Comparison of ENCODE assay signal across 23 cellular contexts in the genomic region with DNA sequence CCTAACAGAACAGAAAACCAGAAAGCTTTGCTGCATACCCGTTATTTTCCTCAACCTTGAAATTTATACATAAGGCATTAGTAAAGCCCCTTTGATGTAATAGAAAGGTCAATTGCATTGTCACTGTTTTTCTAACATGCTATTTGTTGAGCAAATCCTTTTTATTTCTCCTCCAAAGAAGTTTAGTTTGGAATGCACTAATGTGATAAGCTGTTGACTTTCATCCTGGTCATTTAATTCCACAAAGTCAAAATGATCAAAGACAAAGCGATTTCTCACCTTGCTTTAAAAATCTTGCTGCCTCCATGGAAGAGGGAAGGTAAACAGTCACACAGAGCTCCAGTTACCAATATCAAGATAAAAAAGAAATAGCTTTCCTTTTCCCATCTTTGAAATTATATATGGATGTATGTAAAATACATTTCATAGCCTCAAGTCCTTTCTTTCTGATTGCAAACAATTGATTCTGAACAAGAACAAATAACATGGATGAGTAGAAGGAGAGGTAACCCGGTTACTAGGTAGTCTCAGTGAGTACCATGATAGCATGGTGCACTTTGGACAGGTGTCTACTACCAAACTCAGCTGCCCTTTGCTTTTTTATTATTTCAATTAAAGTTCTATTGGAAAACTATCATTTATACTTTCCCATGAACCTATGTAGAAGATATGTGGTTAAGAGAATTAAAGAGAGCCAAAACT.
"Had no signal": no experiment of that assay in that cellular context is flagged by ENCODE, and none has a peak within 500 bp of the region (broad histone marks: within the 10 kb centered on the region; RNA-seq: fewer than 3 reads in every experiment).

No MANE protein-coding gene starts in this region.

- H3K4me2 ChIP-seq: hepatocyte had no signal

- H3K36me3 ChIP-seq: esophagus muscularis mucosa, gastroesophageal sphincter, heart left ventricle, left lung, lower lobe of right lung had no signal

- ATAC-seq: foreskin keratinocyte, gastroesophageal sphincter, heart left ventricle, left lung, left ventricle myocardium superior, lower lobe of right lung, mucosa of descending colon had no signal

- H3K79me2 ChIP-seq: hepatocyte had no signal

- H3K9me3 ChIP-seq: mucosa of descending colon had no signal

- H3K4me1 ChIP-seq: esophagus muscularis mucosa, foreskin keratinocyte, gastroesophageal sphincter, heart left ventricle, left lung, lower lobe of right lung had no signal

- FAIRE-seq: colon, endothelial cell of umbilical vein, frontal cortex, kidney had no signal

- H3K27ac ChIP-seq: coronary artery, dorsolateral prefrontal cortex, esophagus muscularis mucosa, foreskin keratinocyte, gastroesophageal sphincter, heart left ventricle, hepatocyte, left lung, lower lobe of right lung had no signal

- H3K27me3 ChIP-seq: dorsolateral prefrontal cortex, esophagus muscularis mucosa, foreskin keratinocyte, gastroesophageal sphincter, heart left ventricle, hepatocyte, left lung had no signal

- H2AFZ ChIP-seq: hepatocyte had no signal

- H3K4me3 ChIP-seq: coronary artery, dorsolateral prefrontal cortex, esophagus muscularis mucosa, gastroesophageal sphincter, heart left ventricle, hepatocyte, left lung, lower lobe of right lung, mucosa of descending colon had no signal

- DNase-seq: dermis blood vessel endothelial cell; dorsolateral prefrontal cortex; effector CD4-positive, alpha-beta T cell; effector memory CD4-positive, alpha-beta T cell; foreskin keratinocyte; heart left ventricle; hypothalamus; immature natural killer cell; islet precursor cell; kidney; kidney glomerular epithelial cell; left lung; left ventricle myocardium superior; lower lobe of right lung; mesenchymal stem cell; mucosa of descending colon had no signal
